In genomic region chr6:112663705-112664104, GRCh38 we compare ENCODE assay signal across 28 cellular contexts.
"Had no signal": no experiment of that assay in that cellular context is flagged by ENCODE, and none has a peak within 500 bp of the region (broad histone marks: within the 10 kb centered on the region; RNA-seq: fewer than 3 reads in every experiment).

No MANE protein-coding gene starts in this region.

- H3K9me3 ChIP-seq: adrenal gland, breast epithelium had no signal

- H3K27ac ChIP-seq: adrenal gland, breast epithelium, KMS-11, VCaP had no signal

- H3K9me3 Mint-ChIP-seq: activated CD8-positive, alpha-beta T cell treated with anti-CD3 and anti-CD28 coated beads for 36 hours; activated naive CD4-positive, alpha-beta T cell treated with anti-CD3 and anti-CD28 coated beads, Interleukin-2, amount 10 ng/mL, durations not matched to agents 7 days and 5 days; activated naive CD8-positive, alpha-beta T cell treated with anti-CD3 and anti-CD28 coated beads, Interleukin-2, amount 10 ng/mL, durations not matched to agents 7 days and 5 days; activated T-cell treated with anti-CD3 and anti-CD28 coated beads, Interleukin-2, amount 50 U/mL, for 72 hours; activated T-helper 2 cell treated with anti-CD3 and anti-CD28 coated beads, Interferon-gamma antibody, Interleukin-2, Interleukin-4, amounts not matched to agents 10 μg/mL and 5 μg/mL and 100 μg/mL, durations not matched to agents 14 hours and 24 hours and 36 hours had no signal

- H3K27ac Mint-ChIP-seq: activated CD8-positive, alpha-beta T cell treated with anti-CD3 and anti-CD28 coated beads for 36 hours; activated naive CD4-positive, alpha-beta T cell treated with anti-CD3 and anti-CD28 coated beads, Interleukin-2, amount 10 ng/mL, durations not matched to agents 7 days and 5 days; activated naive CD8-positive, alpha-beta T cell treated with anti-CD3 and anti-CD28 coated beads, Interleukin-2, amount 10 ng/mL, durations not matched to agents 7 days and 5 days; activated T-cell treated with anti-CD3 and anti-CD28 coated beads, Interleukin-2, amount 50 U/mL, for 72 hours; activated T-helper 2 cell treated with anti-CD3 and anti-CD28 coated beads, Interferon-gamma antibody, Interleukin-2, Interleukin-4, amounts not matched to agents 10 μg/mL and 5 μg/mL and 100 μg/mL, durations not matched to agents 14 hours and 24 hours and 36 hours; T-cell had no signal

- H3K9ac ChIP-seq: KMS-11 had no signal

- ATAC-seq: activated CD8-positive, alpha-beta T cell treated with anti-CD3 and anti-CD28 coated beads for 36 hours; activated T-cell treated with anti-CD3 and anti-CD28 coated beads, Interleukin-2, amount 50 U/mL, for 72 hours; T-cell had no signal

- H3K36me3 ChIP-seq: adrenal gland, breast epithelium, MG63 had no signal

- H3K4me3 ChIP-seq: adrenal gland, breast epithelium, MG63 had no signal

- H3K36me3 Mint-ChIP-seq: activated naive CD4-positive, alpha-beta T cell treated with anti-CD3 and anti-CD28 coated beads, Interleukin-2, amount 10 ng/mL, durations not matched to agents 7 days and 5 days; activated naive CD8-positive, alpha-beta T cell treated with anti-CD3 and anti-CD28 coated beads, Interleukin-2, amount 10 ng/mL, durations not matched to agents 7 days and 5 days; T-cell had no signal

- H3K4me1 ChIP-seq: adrenal gland, breast epithelium had no signal

- H3K4me2 ChIP-seq: KMS-11 had no signal

- H3K27me3 ChIP-seq: adrenal gland, breast epithelium, MG63 had no signal

- H3K27me3 Mint-ChIP-seq: activated CD8-positive, alpha-beta T cell treated with anti-CD3 and anti-CD28 coated beads for 36 hours; activated naive CD4-positive, alpha-beta T cell treated with anti-CD3 and anti-CD28 coated beads, Interleukin-2, amount 10 ng/mL, durations not matched to agents 7 days and 5 days; T-cell had no signal

- H3K4me1 Mint-ChIP-seq: activated naive CD4-positive, alpha-beta T cell treated with anti-CD3 and anti-CD28 coated beads, Interleukin-2, amount 10 ng/mL, durations not matched to agents 7 days and 5 days; activated naive CD8-positive, alpha-beta T cell treated with anti-CD3 and anti-CD28 coated beads, Interleukin-2, amount 10 ng/mL, durations not matched to agents 7 days and 5 days; T-cell had no signal

- H3K4me3 Mint-ChIP-seq: activated CD8-positive, alpha-beta T cell treated with anti-CD3 and anti-CD28 coated beads for 36 hours; activated naive CD4-positive, alpha-beta T cell treated with anti-CD3 and anti-CD28 coated beads, Interleukin-2, amount 10 ng/mL, durations not matched to agents 7 days and 5 days; activated naive CD8-positive, alpha-beta T cell treated with anti-CD3 and anti-CD28 coated beads, Interleukin-2, amount 10 ng/mL, durations not matched to agents 7 days and 5 days; activated T-cell treated with anti-CD3 and anti-CD28 coated beads, Interleukin-2, amount 50 U/mL, for 72 hours; T-cell had no signal

- DNase-seq: activated CD4-positive, alpha-beta T cell treated with anti-CD3 and anti-CD28 coated beads for 4 hours; activated CD4-positive, CD25-positive, alpha-beta regulatory T cell; activated CD8-positive, alpha-beta memory T cell treated with anti-CD3 and anti-CD28 coated beads, Interleukin-2, amount 50 U/mL, for 4 hours; activated CD8-positive, alpha-beta T cell treated with anti-CD3 and anti-CD28 coated beads for 36 hours; activated gamma-delta T cell treated with Interleukin-2 at 50 U/mL for 16 hours; activated naive CD4-positive, alpha-beta T cell treated with anti-CD3 and anti-CD28 coated beads, Interleukin-2, amount 10 ng/mL, durations not matched to agents 7 days and 5 days; activated naive CD8-positive, alpha-beta T cell treated with anti-CD3 and anti-CD28 coated beads, Interleukin-2, amount 10 ng/mL, durations not matched to agents 7 days and 5 days; activated T-cell treated with anti-CD3 and anti-CD28 coated beads, Interleukin-2, amount 50 U/mL, for 72 hours; adrenal gland; aorta; central memory CD4-positive, alpha-beta T cell; MG63; MV-4-11; NCI-H1092 treated with DMSO at 0.1 percent for 48 hours; NCI-H1417 treated with DMSO at 0.1 percent for 48 hours; NCI-H1694; NCI-H2029; NCI-H345; NCI-H510A; NCI-H526 treated with DMSO at 0.1 percent for 48 hours; SIG-M5; T-cell; T-helper 2 cell; T1000 had no signal
